ENCODE assay signal across 19 cellular contexts in genomic region chr10:14592566-14592965, GRCh38.
DNase-seq lines count a peak whose midpoint lies in the region; ATAC-seq and TF ChIP-seq lines count a peak whose summit lies in the region.
"Had no signal": no experiment of that assay in that cellular context is flagged by ENCODE, and none has a peak within 500 bp of the region (broad histone marks: within the 10 kb centered on the region; RNA-seq: fewer than 3 reads in every experiment).

No MANE protein-coding gene starts in this region.

- H3K27me3 Mint-ChIP-seq in stimulated activated naive CD8-positive, alpha-beta T cell treated with anti-CD3 and anti-CD28 coated beads, Interleukin-15, Interleukin-2, amounts not matched to agents 100 ng/mL and 50 ng/mL, for 24 hours = no peaks in the 10 kb centered on the region
- no peaks in the 10 kb centered on the region for H3K27me3 Mint-ChIP-seq in stimulated activated naive CD8-positive, alpha-beta T cell treated with anti-CD3 and anti-CD28 coated beads, Interleukin-15, amount 100 ng/mL, for 72 hours
- H3K27me3 Mint-ChIP-seq in effector memory CD8-positive, alpha-beta T cell = no peaks in the 10 kb centered on the region
- no peaks in the 10 kb centered on the region for H3K27me3 Mint-ChIP-seq in progenitor cell of endocrine pancreas
- H3K27me3 Mint-ChIP-seq: brain; naive thymus-derived CD8-positive, alpha-beta T cell had no signal

- BruUV-seq in OCI-LY7 (replicated peaks; lab: Mats Ljungman, UMichigan) = no TSS peak

- no peak for DNase-seq in stimulated activated naive CD8-positive, alpha-beta T cell treated with anti-CD3 and anti-CD28 coated beads, Interleukin-15, amount 100 ng/mL, for 72 hours
- DNase-seq in OCI-LY7 (ENCODE audit: low spot score) = no peak
- DNase-seq in effector memory CD8-positive, alpha-beta T cell = no peak
- DNase-seq in dermis blood vessel endothelial cell = no peak
- DNase-seq in NK-92 (lab: John Stamatoyannopoulos, UW; ENCODE audit: unreplicated experiment) = no peak
- no peak for DNase-seq in progenitor cell of endocrine pancreas (ENCODE audit: low spot score, unreplicated experiment)
- DNase-seq: activated CD4-positive, alpha-beta T cell treated with anti-CD3 and anti-CD28 coated beads, Interleukin-2, amount 50 U/mL, for 1 hour; activated effector memory CD4-positive, alpha-beta T cell treated with Interleukin-2 at 50 U/mL for 16 hours; colonic mucosa; DMS153; left cardiac atrium; naive thymus-derived CD8-positive, alpha-beta T cell; NCI-H1694; NCI-H2227 treated with DMSO at 0.1 percent for 48 hours; NCI-H774; ovary had no signal

- H3K4me2 ChIP-seq in OCI-LY7 (ENCODE audit: low read length) = peak overlapping the region; percentile 18

- peaks cover 77% of the 10 kb centered on the region for H3K36me3 Mint-ChIP-seq in stimulated activated naive CD8-positive, alpha-beta T cell treated with anti-CD3 and anti-CD28 coated beads, Interleukin-15, Interleukin-2, amounts not matched to agents 100 ng/mL and 50 ng/mL, for 24 hours (ENCODE audit: low read depth)
- peaks cover 85% of the 10 kb centered on the region for H3K36me3 Mint-ChIP-seq in effector memory CD8-positive, alpha-beta T cell (ENCODE audit: insufficient read depth)
- H3K36me3 Mint-ChIP-seq in progenitor cell of endocrine pancreas (ENCODE audit: insufficient read depth) = peaks cover 13% of the 10 kb centered on the region

- H2AFZ ChIP-seq in OCI-LY7 (ENCODE audit: low read length) = no peak overlapping the region

- H3K4me1 ChIP-seq in OCI-LY7 (ENCODE audit: insufficient read depth, low read length, poor library complexity, severe bottlenecking) = peaks cover 56% of the 10 kb centered on the region

- TF ChIP-seq CTCF in OCI-LY7 (conservative IDR thresholded peaks at IDR 0.05; ENCODE audit: low read length) = no peak
- no peak for TF ChIP-seq CTCF in progenitor cell of endocrine pancreas (IDR thresholded peaks at IDR 0.05; ENCODE audit: unreplicated experiment)

- H3K36me3 ChIP-seq in OCI-LY7 (ENCODE audit: insufficient read depth, low read length) = peaks cover 99% of the 10 kb centered on the region
- H3K36me3 ChIP-seq: colonic mucosa, ovary had no signal

- POLR2A ChIA-PET in OCI-LY7 (lab: Charles Lee) = interaction anchor here (0.7 to 0.9 kb wide), 2 partner anchors 9 to 53 kb away, joined by 3 to 4 read pairs; no protein-coding TSS in a partner anchor

- H3K4me3 Mint-ChIP-seq in stimulated activated naive CD8-positive, alpha-beta T cell treated with anti-CD3 and anti-CD28 coated beads, Interleukin-15, Interleukin-2, amounts not matched to agents 100 ng/mL and 50 ng/mL, for 24 hours = no peak overlapping the region
- H3K4me3 Mint-ChIP-seq in stimulated activated naive CD8-positive, alpha-beta T cell treated with anti-CD3 and anti-CD28 coated beads, Interleukin-15, amount 100 ng/mL, for 72 hours = no peak overlapping the region
- H3K4me3 Mint-ChIP-seq in effector memory CD8-positive, alpha-beta T cell = no peak overlapping the region
- H3K4me3 Mint-ChIP-seq in progenitor cell of endocrine pancreas (ENCODE audit: low read depth) = no peak overlapping the region
- H3K4me3 Mint-ChIP-seq: brain had no signal

- CTCF ChIA-PET in OCI-LY7 (lab: Charles Lee; ENCODE audit: unreplicated experiment) = no interaction called here

- ATAC-seq in stimulated activated naive CD8-positive, alpha-beta T cell treated with anti-CD3 and anti-CD28 coated beads, Interleukin-15, amount 100 ng/mL, for 72 hours = no peak
- ATAC-seq in effector memory CD8-positive, alpha-beta T cell (replicated peaks) = no peak
- no peak for ATAC-seq in GM19452 (IDR thresholded peaks at IDR 0.05; ENCODE audit: unreplicated experiment)
- ATAC-seq: naive thymus-derived CD8-positive, alpha-beta T cell had no signal

- H3K4me1 Mint-ChIP-seq in stimulated activated naive CD8-positive, alpha-beta T cell treated with anti-CD3 and anti-CD28 coated beads, Interleukin-15, Interleukin-2, amounts not matched to agents 100 ng/mL and 50 ng/mL, for 24 hours (ENCODE audit: low read depth) = peaks cover 85% of the 10 kb centered on the region
- peaks cover 80% of the 10 kb centered on the region for H3K4me1 Mint-ChIP-seq in stimulated activated naive CD8-positive, alpha-beta T cell treated with anti-CD3 and anti-CD28 coated beads, Interleukin-15, amount 100 ng/mL, for 72 hours
- peaks cover 51 to 72% of the 10 kb centered on the region in 2 donors for H3K4me1 Mint-ChIP-seq in effector memory CD8-positive, alpha-beta T cell (ENCODE audit: low read depth in 2 of 2)
- peaks cover 47% of the 10 kb centered on the region for H3K4me1 Mint-ChIP-seq in progenitor cell of endocrine pancreas (ENCODE audit: low read depth)

- no peaks in the 10 kb centered on the region for H3K9me2 ChIP-seq in OCI-LY7 (ENCODE audit: insufficient read depth, low read length)

- H3K27ac ChIP-seq in OCI-LY7 (ENCODE audit: low read depth, low read length, poor library complexity, severe bottlenecking) = peak overlapping the region; percentile 10
- H3K27ac ChIP-seq: colonic mucosa, ovary had no signal

- no peak overlapping the region for H3K4me3 ChIP-seq in OCI-LY7 (ENCODE audit: low read depth, low read length, poor library complexity, severe bottlenecking)
- H3K4me3 ChIP-seq: colonic mucosa, ovary had no signal

- no peaks in the 10 kb centered on the region for H3K9me3 ChIP-seq in OCI-LY7 (ENCODE audit: low read length)
- H3K9me3 ChIP-seq: colonic mucosa, ovary had no signal

- H3K9me3 Mint-ChIP-seq in stimulated activated naive CD8-positive, alpha-beta T cell treated with anti-CD3 and anti-CD28 coated beads, Interleukin-15, Interleukin-2, amounts not matched to agents 100 ng/mL and 50 ng/mL, for 24 hours = no peaks in the 10 kb centered on the region
- no peaks in the 10 kb centered on the region for H3K9me3 Mint-ChIP-seq in stimulated activated naive CD8-positive, alpha-beta T cell treated with anti-CD3 and anti-CD28 coated beads, Interleukin-15, amount 100 ng/mL, for 72 hours
- no peaks in the 10 kb centered on the region for H3K9me3 Mint-ChIP-seq in effector memory CD8-positive, alpha-beta T cell
- no peaks in the 10 kb centered on the region for H3K9me3 Mint-ChIP-seq in progenitor cell of endocrine pancreas (ENCODE audit: low read depth)

- peaks cover 100% of the 10 kb centered on the region for H3K79me2 ChIP-seq in OCI-LY7 (ENCODE audit: insufficient read depth, low read depth, low read length)

- H4K20me1 ChIP-seq in OCI-LY7 (ENCODE audit: insufficient read depth, low read length) = peaks cover 5% of the 10 kb centered on the region; the same call in 1 of the 2 replicates

- H3K27ac Mint-ChIP-seq in stimulated activated naive CD8-positive, alpha-beta T cell treated with anti-CD3 and anti-CD28 coated beads, Interleukin-15, Interleukin-2, amounts not matched to agents 100 ng/mL and 50 ng/mL, for 24 hours = peak overlapping the region; percentile 46
- H3K27ac Mint-ChIP-seq in stimulated activated naive CD8-positive, alpha-beta T cell treated with anti-CD3 and anti-CD28 coated beads, Interleukin-15, amount 100 ng/mL, for 72 hours = no peak overlapping the region
- H3K27ac Mint-ChIP-seq in effector memory CD8-positive, alpha-beta T cell = peak overlapping the region; percentile 49 to 64
- no peak overlapping the region for H3K27ac Mint-ChIP-seq in progenitor cell of endocrine pancreas

- intact Hi-C loops in OCI-LY7 (cut with micrococcal nuclease; ENCODE audit: unreplicated experiment) = no loop called here

Comparison
In these comparisons a context has a peak if more than half of its experiments do, and no peak if none do; other contexts are left out.
1. H3K27ac Mint-ChIP-seq: peak in stimulated activated naive CD8-positive, alpha-beta T cell treated with anti-CD3 and anti-CD28 coated beads, Interleukin-15, Interleukin-2, amounts not matched to agents 100 ng/mL and 50 ng/mL, for 24 hours (single experiment) and effector memory CD8-positive, alpha-beta T cell (2 of 2); none in stimulated activated naive CD8-positive, alpha-beta T cell treated with anti-CD3 and anti-CD28 coated beads, Interleukin-15, amount 100 ng/mL, for 72 hours (0 of 2) and progenitor cell of endocrine pancreas (single experiment).